In genomic region chr7:117282239-117282812, GRCh38 we compare ENCODE assay signal across 20 cellular contexts. TPM values are rescaled to one million over a fixed set of nuclear protein-coding genes. Genes with fewer than 3 reads are reported as not detected.
DNase-seq lines count a peak whose midpoint lies in the region; ATAC-seq, FAIRE-seq and TF ChIP-seq lines count a peak whose summit lies in the region.
"Had no signal": no experiment of that assay in that cellular context is flagged by ENCODE, and none has a peak within 500 bp of the region (broad histone marks: within the 10 kb centered on the region; RNA-seq: fewer than 3 reads in every experiment).

No MANE protein-coding gene starts in this region.

- H3K4me2 ChIP-seq in K562 (ENCODE audit: insufficient read depth, low read length) = no peak overlapping the region
- peak overlapping the region; percentile 58 for H3K4me2 ChIP-seq in smooth muscle cell
- H3K4me2 ChIP-seq: BLaER1 had no signal

- no peak for TF ChIP-seq POLR2A in K562 (conservative IDR thresholded peaks at IDR 0.05)

- TF ChIP-seq EP300 in K562 (IDR thresholded peaks at IDR 0.05; ENCODE audit: low read length) = no peak

- intact Hi-C loops in heart right ventricle (cut with DNase I) (no loop called here), K562 (cut with micrococcal nuclease) (no loop called here)

- H3K4me1 ChIP-seq in cardiac muscle cell (ENCODE audit: low read depth) (peaks cover 66% of the 10 kb centered on the region), heart right ventricle (no peaks in the 10 kb centered on the region), K562 (replicated peaks in 1 of 2; ENCODE audit: control insufficient read depth in 2 of 2, insufficient read depth in 2 of 2, low read length in 2 of 2) (peaks cover 3% of the 10 kb centered on the region in 2 experiments; a peak in 2 of 5 replicates), smooth muscle cell (ENCODE audit: low read depth) (peaks cover 17% of the 10 kb centered on the region), SJCRH30 (no peaks in the 10 kb centered on the region; the same call in 1 of the 2 replicates)
- H3K4me1 ChIP-seq: BLaER1 had no signal

- peaks cover 16% of the 10 kb centered on the region for H3F3A ChIP-seq in smooth muscle cell (ENCODE audit: low read depth)

- ATAC-seq in heart right ventricle (no peak), K562 (no peak), GM18873 (IDR thresholded peaks at IDR 0.05; ENCODE audit: low FRiP score, unreplicated experiment) (no peak)
- ATAC-seq: HCT116 had no signal

- BruUV-seq in K562 (replicated peaks; lab: Mats Ljungman, UMichigan) = no TSS peak

- no peak for TF ChIP-seq CTCF in cardiac muscle cell (IDR thresholded peaks at IDR 0.05; ENCODE audit: low read depth, low read length)
- no peak for TF ChIP-seq CTCF in heart right ventricle (IDR thresholded peaks at IDR 0.05)
- TF ChIP-seq CTCF in K562 (IDR thresholded peaks at IDR 0.05 in 2 of 3, conservative IDR thresholded peaks at IDR 0.05 in 1 of 3; ENCODE audit: insufficient read depth in 2 of 3, low read depth in 1 of 3, low read length in 3 of 3) = no peak
- no peak for TF ChIP-seq CTCF in smooth muscle cell (IDR thresholded peaks at IDR 0.05; ENCODE audit: borderline replicate concordance, insufficient read depth, poor library complexity, severe bottlenecking)

- H3K9me3 ChIP-seq in cardiac muscle cell (ENCODE audit: low read depth) (no peaks in the 10 kb centered on the region), heart right ventricle (no peaks in the 10 kb centered on the region), K562 (replicated peaks; ENCODE audit: control insufficient read depth, insufficient read depth, low read depth, low read length) (no peaks in the 10 kb centered on the region), smooth muscle cell (replicated peaks; ENCODE audit: low read depth) (no peaks in the 10 kb centered on the region), SJCRH30 (replicated peaks) (no peaks in the 10 kb centered on the region)
- H3K9me3 ChIP-seq: BLaER1 had no signal

- H3K9me1 ChIP-seq in K562 (ENCODE audit: control insufficient read depth, insufficient read depth, low read length) = no peaks in the 10 kb centered on the region

- POLR2A ChIA-PET in K562 (lab: Yijun Ruan, JAX) = no interaction called here

- H4K20me1 ChIP-seq in K562 (replicated peaks; ENCODE audit: control insufficient read depth, insufficient read depth, low read length) (no peaks in the 10 kb centered on the region), smooth muscle cell (ENCODE audit: low read depth) (no peaks in the 10 kb centered on the region)
- H4K20me1 ChIP-seq: BLaER1 had no signal

- H3K27ac ChIP-seq in cardiac muscle cell (peak overlapping the region; percentile 83), heart right ventricle (no peak overlapping the region), K562 (ENCODE audit: extremely low read depth, low read depth, low read length) (no peak overlapping the region), smooth muscle cell (ENCODE audit: low read depth) (peak overlapping the region; percentile 98), SJCRH30 (no peak overlapping the region)
- H3K27ac ChIP-seq: BLaER1 had no signal

- FAIRE-seq in K562 (lab: Jason Lieb, UNC) = no peak

- no peak overlapping the region for H3K9ac ChIP-seq in K562 (ENCODE audit: insufficient read depth in 1 of 2, low read depth in 2 of 2, low read length in 2 of 2)
- peak overlapping the region; percentile 64 for H3K9ac ChIP-seq in smooth muscle cell (ENCODE audit: low read depth)
- H3K9ac ChIP-seq: BLaER1 had no signal

- H3K79me2 ChIP-seq in K562 (ENCODE audit: control insufficient read depth, insufficient read depth, low read length) (no peaks in the 10 kb centered on the region), smooth muscle cell (ENCODE audit: low read depth) (no peaks in the 10 kb centered on the region)

- H3K36me3 ChIP-seq in cardiac muscle cell (peaks cover 29% of the 10 kb centered on the region), heart right ventricle (no peaks in the 10 kb centered on the region), K562 (ENCODE audit: control insufficient read depth, insufficient read depth, low read length) (no peaks in the 10 kb centered on the region), smooth muscle cell (ENCODE audit: low read depth) (no peaks in the 10 kb centered on the region), SJCRH30 (no peaks in the 10 kb centered on the region)
- H3K36me3 ChIP-seq: BLaER1 had no signal

- TF ChIP-seq RAD21 in K562 (CRISPR knock-in tag; conservative IDR thresholded peaks at IDR 0.05 in 1 of 2, IDR thresholded peaks at IDR 0.05 in 1 of 2) = no peak

- H3K4me3 ChIP-seq in cardiac muscle cell = no peak overlapping the region
- H3K4me3 ChIP-seq in heart right ventricle = no peak overlapping the region
- H3K4me3 ChIP-seq in K562 = no peak overlapping the region
- H3K4me3 ChIP-seq in smooth muscle cell = no peak overlapping the region
- H3K4me3 ChIP-seq in SJCRH30 = no peak overlapping the region
- H3K4me3 ChIP-seq: BLaER1 had no signal

- peak in 1 of 2 donors; percentile 76 for DNase-seq in cardiac muscle cell (ENCODE audit: low read depth in 1 of 2, low spot score in 1 of 2)
- DNase-seq in heart right ventricle = no peak
- peak; percentile 41 for DNase-seq in NCI-H226
- no peak for DNase-seq in K562 (ENCODE audit: extremely low read depth in 1 of 4, low spot score in 3 of 4)
- no peak for DNase-seq in smooth muscle cell (lab: John Stamatoyannopoulos, UW; ENCODE audit: unreplicated experiment)
- DNase-seq in SJCRH30 = no peak
- no peak for DNase-seq in HUDEP-2 (lab: John Stamatoyannopoulos, UW; ENCODE audit: unreplicated experiment in 76 of 76)
- DNase-seq: 8988T; CD4-positive, alpha-beta memory T cell; DMS153; GF-D8; GOT3; H7; KBM-7 had no signal

- CTCF ChIA-PET in K562 (lab: Yijun Ruan, JAX; ENCODE audit: low intra/inter-chr PET ratio) = no interaction called here

- in situ Hi-C loops in K562 (cut with MboI) = no loop called here

- WGBS in heart right ventricle, 2 donors = 22 to 28% methylated on average over 1 of the region's 1 CpG
- 0% methylated on average over 1 of the region's 1 CpG for WGBS in K562 (ENCODE audit: insufficient coverage, low coverage, missing lambda C conversion rate)
- 78% methylated on average over 1 of the region's 1 CpG for WGBS in smooth muscle cell (ENCODE audit: low lambda C conversion rate)

- H2AFZ ChIP-seq in K562 (ENCODE audit: low read depth, low read length) (no peak overlapping the region), smooth muscle cell (ENCODE audit: low read depth) (no peak overlapping the region)

- H3K27me3 ChIP-seq in cardiac muscle cell (no peaks in the 10 kb centered on the region), heart right ventricle (peaks cover 0 to 5% (median 0%) of the 10 kb centered on the region in 7 donors), K562 (ENCODE audit: control insufficient read depth in 2 of 2, insufficient read depth in 2 of 2, low read length in 2 of 2) (peaks cover 13 to 27% of the 10 kb centered on the region in 2 experiments; a peak in 4 of 5 replicates), smooth muscle cell (ENCODE audit: low read depth) (no peaks in the 10 kb centered on the region), SJCRH30 (no peaks in the 10 kb centered on the region)
- H3K27me3 ChIP-seq: BLaER1 had no signal

TF ChIP-seq in K562, 482 proteins besides CTCF, POLR2A, EP300 and RAD21 (continues in another document):
- no peak for TF ChIP-seq ZNF778 (CRISPR knock-in tag; IDR thresholded peaks at IDR 0.05)
- TF ChIP-seq NR0B1 (IDR thresholded peaks at IDR 0.05; ENCODE audit: partially characterized antibody) = no peak
- no peak for TF ChIP-seq TEAD1 (CRISPR knock-in tag; IDR thresholded peaks at IDR 0.05)
- TF ChIP-seq POLR2H (tag; IDR thresholded peaks at IDR 0.05; ENCODE audit: low read depth) = no peak
- TF ChIP-seq BCOR (IDR thresholded peaks at IDR 0.05) = no peak
- no peak for TF ChIP-seq CCNT2 (IDR thresholded peaks at IDR 0.05; ENCODE audit: borderline replicate concordance, extremely low read depth, insufficient read length, low read depth, low read length)
- TF ChIP-seq SMARCA4 (IDR thresholded peaks at IDR 0.05) = no peak
- no peak for TF ChIP-seq SIRT6 (IDR thresholded peaks at IDR 0.05; ENCODE audit: low read depth, low read length)
- TF ChIP-seq KDM5B (IDR thresholded peaks at IDR 0.05; ENCODE audit: insufficient replicate concordance, low read depth, low read length) = no peak

RNA-seq across cellular contexts. Expression of gene WNT2, which starts 40.5 kb away (rescaled TPM):
- total RNA-seq in cardiac muscle cell (260 and 313 TPM in 2 replicates), heart right ventricle (1 to 10 TPM in 1 of 10 donors, under 1 TPM in 6, not detected in 3; 0.08 to 1.4 (median 0.17) TPM), K562 (2014; rRNA removed) (not detected in 2 replicates), K562 (2014; rRNA removed; fragmentation: Illumina TruSeq; extraction: Trizol) (not detected in 2 replicates), K562 (2015; rRNA removed; fragmentation: Illumina TruSeq; extraction: Trizol) (not detected in 2 replicates), K562 (2021) (not detected in 2 replicates), smooth muscle cell (98.9 and 106 TPM in 2 replicates)
- polyA plus RNA-seq in cardiac muscle cell (348 and 378 TPM in 2 replicates), heart right ventricle (under 1 TPM; 0.07 to 0.09 TPM), K562 (2011; rRNA removed) (not detected in 2 replicates), K562 (2014; fragmentation: Illumina TruSeq; extraction: Trizol) (not detected in 2 replicates), K562 (2014; fragmentation: Nextera tagmentation; extraction: Ambion mirVana) (under 1 TPM in 1 of 2 experiments, not detected in 1; 0.04 TPM), K562 (2014; rRNA removed) (not detected in 2 replicates), smooth muscle cell (116 and 182 TPM in 2 replicates)
- total RNA-seq in K562 (2011; cell fraction: chromatin; rRNA removed; ENCODE audit: low replicate concordance) = not detected in 2 replicates
- not detected in 2 replicates for total RNA-seq in K562 (2011; cell fraction: nucleolus; rRNA removed)
- total RNA-seq in K562 (2011; cell fraction: nucleoplasm; rRNA removed) = not detected in 2 replicates
- not detected in 2 replicates for polyA plus RNA-seq in K562 (2011; cell fraction: cytosol; rRNA removed)
- not detected in 2 replicates for polyA plus RNA-seq in K562 (2011; cell fraction: nucleus; rRNA removed)
- not detected in 2 replicates for polyA plus RNA-seq in K562 (2012)
- not detected in 2 replicates for polyA minus RNA-seq in K562 (2011; rRNA and poly(A)+ RNA removed)
- polyA minus RNA-seq in K562 (2011; cell fraction: cytosol; rRNA and poly(A)+ RNA removed) = not detected in 2 replicates
- polyA minus RNA-seq in K562 (2011; cell fraction: nucleus; rRNA and poly(A)+ RNA removed) = not detected in 2 replicates
- total RNA-seq in SJCRH30 (2014; rRNA removed; shearing (Covaris generic)) = 0.03 and 0.06 TPM in 2 replicates
- total RNA-seq: A673; CD4-positive, alpha-beta memory T cell; Daoy; H7 had no signal
- polyA plus RNA-seq: CD14-positive monocyte; CD4-positive, alpha-beta memory T cell had no signal

Comparison
In these comparisons a context has a peak if more than half of its experiments do, and no peak if none do; other contexts are left out.
1. H3K27ac ChIP-seq: peak in cardiac muscle cell (single experiment) and smooth muscle cell (single experiment); none in heart right ventricle (0 of 10), K562 (single experiment) and SJCRH30 (single experiment).
2. RNA of gene WNT2, which starts 40.5 kb away (total RNA-seq): 260 to 313 TPM in cardiac muscle cell and 98.9 to 106 TPM in smooth muscle cell; 0.08 to 1.4 TPM in heart right ventricle, 0.03 to 0.06 TPM in SJCRH30 and not detected in K562; every median in the first group is over 10 times any median in the second.